Comparison of ENCODE assay signal across 1 cellular context in genomic region chr2:127701651-127702394, GRCh38.
A peak's percentile ranks its signal among the peaks of the same experiment; 100 is the strongest.
TF ChIP-seq lines count a peak whose summit lies in the region.

No MANE protein-coding gene starts in this region.

TF ChIP-seq in GM12878, 131 proteins besides CTCF, POLR2A, EP300 and RAD21 (continued from another document):
- TF ChIP-seq ZBTB40 (IDR thresholded peaks at IDR 0.05; ENCODE audit: borderline replicate concordance) (no peak), LARP7 (IDR thresholded peaks at IDR 0.05) (peak; percentile 100), CREB1 (IDR thresholded peaks at IDR 0.05; ENCODE audit: low read depth) (no peak), MYB (IDR thresholded peaks at IDR 0.05; ENCODE audit: borderline replicate concordance, low read depth, low read length) (no peak), MTA3 (IDR thresholded peaks at IDR 0.05; ENCODE audit: borderline replicate concordance, low read length) (no peak), FOXK2 (IDR thresholded peaks at IDR 0.05) (no peak), ZNF217 (IDR thresholded peaks at IDR 0.05) (no peak), POLR2AphosphoS5 (IDR thresholded peaks at IDR 0.05; ENCODE audit: low read length) (peak; percentile 64; the same call in 1 of the 2 replicates), STAT3 (IDR thresholded peaks at IDR 0.05; ENCODE audit: low read depth, low read length) (no peak), JUND (IDR thresholded peaks at IDR 0.05; ENCODE audit: low read depth, low read length) (no peak), CREM (IDR thresholded peaks at IDR 0.05; ENCODE audit: low read depth) (no peak), TBL1XR1 (IDR thresholded peaks at IDR 0.05; ENCODE audit: low read depth, low read length) (no peak)
- TF ChIP-seq, protein P1, sequence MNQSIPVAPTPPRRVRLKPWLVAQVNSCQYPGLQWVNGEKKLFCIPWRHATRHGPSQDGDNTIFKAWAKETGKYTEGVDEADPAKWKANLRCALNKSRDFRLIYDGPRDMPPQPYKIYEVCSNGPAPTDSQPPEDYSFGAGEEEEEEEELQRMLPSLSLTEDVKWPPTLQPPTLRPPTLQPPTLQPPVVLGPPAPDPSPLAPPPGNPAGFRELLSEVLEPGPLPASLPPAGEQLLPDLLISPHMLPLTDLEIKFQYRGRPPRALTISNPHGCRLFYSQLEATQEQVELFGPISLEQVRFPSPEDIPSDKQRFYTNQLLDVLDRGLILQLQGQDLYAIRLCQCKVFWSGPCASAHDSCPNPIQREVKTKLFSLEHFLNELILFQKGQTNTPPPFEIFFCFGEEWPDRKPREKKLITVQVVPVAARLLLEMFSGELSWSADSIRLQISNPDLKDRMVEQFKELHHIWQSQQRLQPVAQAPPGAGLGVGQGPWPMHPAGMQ (IDR thresholded peaks at IDR 0.05; ENCODE audit: borderline replicate concordance), result no peak
- TF ChIP-seq, protein P2, sequence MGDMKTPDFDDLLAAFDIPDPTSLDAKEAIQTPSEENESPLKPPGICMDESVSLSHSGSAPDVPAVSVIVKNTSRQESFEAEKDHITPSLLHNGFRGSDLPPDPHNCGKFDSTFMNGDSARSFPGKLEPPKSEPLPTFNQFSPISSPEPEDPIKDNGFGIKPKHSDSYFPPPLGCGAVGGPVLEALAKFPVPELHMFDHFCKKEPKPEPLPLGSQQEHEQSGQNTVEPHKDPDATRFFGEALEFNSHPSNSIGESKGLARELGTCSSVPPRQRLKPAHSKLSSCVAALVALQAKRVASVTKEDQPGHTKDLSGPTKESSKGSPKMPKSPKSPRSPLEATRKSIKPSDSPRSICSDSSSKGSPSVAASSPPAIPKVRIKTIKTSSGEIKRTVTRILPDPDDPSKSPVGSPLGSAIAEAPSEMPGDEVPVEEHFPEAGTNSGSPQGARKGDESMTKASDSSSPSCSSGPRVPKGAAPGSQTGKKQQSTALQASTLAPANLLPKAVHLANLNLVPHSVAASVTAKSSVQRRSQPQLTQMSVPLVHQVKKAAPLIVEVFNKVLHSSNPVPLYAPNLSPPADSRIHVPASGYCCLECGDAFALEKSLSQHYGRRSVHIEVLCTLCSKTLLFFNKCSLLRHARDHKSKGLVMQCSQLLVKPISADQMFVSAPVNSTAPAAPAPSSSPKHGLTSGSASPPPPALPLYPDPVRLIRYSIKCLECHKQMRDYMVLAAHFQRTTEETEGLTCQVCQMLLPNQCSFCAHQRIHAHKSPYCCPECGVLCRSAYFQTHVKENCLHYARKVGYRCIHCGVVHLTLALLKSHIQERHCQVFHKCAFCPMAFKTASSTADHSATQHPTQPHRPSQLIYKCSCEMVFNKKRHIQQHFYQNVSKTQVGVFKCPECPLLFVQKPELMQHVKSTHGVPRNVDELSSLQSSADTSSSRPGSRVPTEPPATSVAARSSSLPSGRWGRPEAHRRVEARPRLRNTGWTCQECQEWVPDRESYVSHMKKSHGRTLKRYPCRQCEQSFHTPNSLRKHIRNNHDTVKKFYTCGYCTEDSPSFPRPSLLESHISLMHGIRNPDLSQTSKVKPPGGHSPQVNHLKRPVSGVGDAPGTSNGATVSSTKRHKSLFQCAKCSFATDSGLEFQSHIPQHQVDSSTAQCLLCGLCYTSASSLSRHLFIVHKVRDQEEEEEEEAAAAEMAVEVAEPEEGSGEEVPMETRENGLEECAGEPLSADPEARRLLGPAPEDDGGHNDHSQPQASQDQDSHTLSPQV (IDR thresholded peaks at IDR 0.05), result 0 out of 2 replicates have a peak, but pooled peaks have one; percentile 11
- TF ChIP-seq, protein P3, sequence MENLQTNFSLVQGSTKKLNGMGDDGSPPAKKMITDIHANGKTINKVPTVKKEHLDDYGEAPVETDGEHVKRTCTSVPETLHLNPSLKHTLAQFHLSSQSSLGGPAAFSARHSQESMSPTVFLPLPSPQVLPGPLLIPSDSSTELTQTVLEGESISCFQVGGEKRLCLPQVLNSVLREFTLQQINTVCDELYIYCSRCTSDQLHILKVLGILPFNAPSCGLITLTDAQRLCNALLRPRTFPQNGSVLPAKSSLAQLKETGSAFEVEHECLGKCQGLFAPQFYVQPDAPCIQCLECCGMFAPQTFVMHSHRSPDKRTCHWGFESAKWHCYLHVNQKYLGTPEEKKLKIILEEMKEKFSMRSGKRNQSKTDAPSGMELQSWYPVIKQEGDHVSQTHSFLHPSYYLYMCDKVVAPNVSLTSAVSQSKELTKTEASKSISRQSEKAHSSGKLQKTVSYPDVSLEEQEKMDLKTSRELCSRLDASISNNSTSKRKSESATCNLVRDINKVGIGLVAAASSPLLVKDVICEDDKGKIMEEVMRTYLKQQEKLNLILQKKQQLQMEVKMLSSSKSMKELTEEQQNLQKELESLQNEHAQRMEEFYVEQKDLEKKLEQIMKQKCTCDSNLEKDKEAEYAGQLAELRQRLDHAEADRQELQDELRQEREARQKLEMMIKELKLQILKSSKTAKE (IDR thresholded peaks at IDR 0.05; ENCODE audit: low read depth, poor library complexity, severe bottlenecking), result no peak
